In the genomic region with DNA sequence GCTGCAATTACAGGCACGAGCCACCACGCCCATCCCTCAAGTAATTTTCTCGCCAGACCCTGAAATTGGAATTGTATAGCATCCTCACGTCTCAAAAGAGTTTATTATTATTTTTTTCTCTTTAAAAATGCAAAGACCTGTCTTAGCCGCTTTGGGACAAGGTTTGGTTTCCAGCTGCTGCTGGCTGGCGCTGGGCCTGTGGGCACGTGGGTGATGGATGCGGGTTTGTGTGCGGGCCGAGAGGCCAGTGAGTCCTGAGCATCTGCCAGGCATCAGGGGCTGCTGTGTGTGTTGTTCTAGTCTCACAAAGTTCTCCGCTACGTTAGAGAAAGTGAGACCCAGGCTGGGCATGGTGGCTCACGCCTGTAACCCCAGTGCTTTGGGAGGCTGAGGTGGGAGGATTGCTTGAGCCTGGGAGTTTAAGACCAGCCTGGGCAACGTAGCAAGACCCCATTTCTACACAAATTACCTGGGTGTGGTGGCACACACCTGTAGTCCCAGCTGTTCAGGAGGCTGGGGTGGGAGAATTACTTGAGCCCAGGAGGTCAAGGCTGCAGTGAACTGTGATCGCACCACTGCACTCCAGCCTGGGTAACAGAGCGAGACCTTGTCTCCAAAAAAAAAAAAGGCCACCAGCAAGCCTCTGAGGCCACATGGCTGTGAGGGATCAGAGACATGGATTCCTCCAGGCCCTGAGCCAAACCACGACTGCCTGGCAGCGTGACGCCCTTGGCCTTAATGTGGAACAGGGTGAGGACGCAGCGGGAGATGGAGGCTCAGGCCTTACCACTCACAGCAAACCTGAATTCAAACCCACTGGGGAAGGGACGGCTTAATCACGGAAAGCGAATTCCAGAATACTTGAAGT, we compare ENCODE assay signal across 26 cellular contexts. TPM values are rescaled to one million over a fixed set of nuclear protein-coding genes. Genes with fewer than 3 reads are reported as not detected.
DNase-seq lines count a peak whose midpoint lies in the region; FAIRE-seq and TF ChIP-seq lines count a peak whose summit lies in the region.
"Had no signal": no experiment of that assay in that cellular context is flagged by ENCODE, and none has a peak within 500 bp of the region (broad histone marks: within the 10 kb centered on the region; RNA-seq: fewer than 3 reads in every experiment).

No MANE protein-coding gene starts in this region.

- TF ChIP-seq POLR2A in spleen (IDR thresholded peaks at IDR 0.05), result no peak

- H3K9ac ChIP-seq in adipocyte (ENCODE audit: low read length), result no peak overlapping the region

- TF ChIP-seq CTCF in spleen (IDR thresholded peaks at IDR 0.05 in 8 of 11, conservative IDR thresholded peaks at IDR 0.05 in 3 of 11), result no peak

- H3K36me3 ChIP-seq in adipocyte (ENCODE audit: control insufficient read depth, insufficient read depth, low read length, severe bottlenecking) (peaks cover 11% of the 10 kb centered on the region), spleen (peaks cover 0 to 49% (median 30%) of the 10 kb centered on the region in 6 donors)
- H3K36me3 ChIP-seq: prostate gland had no signal

- peaks cover 6% of the 10 kb centered on the region for H3K27me3 ChIP-seq in adipocyte (replicated peaks; ENCODE audit: control insufficient read depth, insufficient read depth, low read length)
- peaks cover 0 to 8% (median 6%) of the 10 kb centered on the region in 7 donors for H3K27me3 ChIP-seq in spleen (replicated peaks in 1 of 7)

- H3K27ac ChIP-seq in spleen, result no peak overlapping the region
- H3K27ac ChIP-seq: epithelial cell of prostate, HL-60, prostate gland had no signal

- DNase-seq in AG08395 (ENCODE audit: low spot score) (peak; percentile 96), GM04504 (ENCODE audit: low read depth) (peak; percentile 68), adipocyte (ENCODE audit: low read depth) (peak; percentile 8), glomerular visceral epithelial cell (ENCODE audit: extremely low spot score) (peak; percentile 37), HTR-8/SVneo (ENCODE audit: insufficient read length, low spot score) (no peak), NCI-H2227 treated with DMSO at 0.1 percent for 48 hours (lab: John Stamatoyannopoulos, UW) (no peak), hypothalamus (lab: John Stamatoyannopoulos, UW) (no peak), spleen (no peak)
- DNase-seq: activated naive CD8-positive, alpha-beta T cell treated with anti-CD3 and anti-CD28 coated beads, Interleukin-2, amount 10 ng/mL, durations not matched to agents 7 days and 5 days; CD8-positive, alpha-beta memory T cell; midbrain; NCI-H1694 treated with DMSO at 0.1 percent for 48 hours; NCI-H446; nephron progenitor cell had no signal

- H3K9me3 ChIP-seq in adipocyte (ENCODE audit: control insufficient read depth, low read length), result no peaks in the 10 kb centered on the region
- no peaks in the 10 kb centered on the region for H3K9me3 ChIP-seq in spleen
- H3K9me3 ChIP-seq: prostate gland had no signal

- intact Hi-C loops in spleen (cut with DNase I; ENCODE audit: low total_unique reads), result no loop called here

- H3K4me1 ChIP-seq in adipocyte (ENCODE audit: control insufficient read depth, insufficient read depth, low read length), result no peaks in the 10 kb centered on the region
- peaks cover 0 to 5% (median 0%) of the 10 kb centered on the region in 6 donors for H3K4me1 ChIP-seq in spleen
- H3K4me1 ChIP-seq: prostate gland had no signal

- H3K4me3 ChIP-seq in adipocyte (ENCODE audit: low read length), result no peak overlapping the region
- H3K4me3 ChIP-seq in spleen, result no peak overlapping the region
- H3K4me3 ChIP-seq: GM12878, prostate gland, smooth muscle cell had no signal

- 85 to 89% (median 87%) methylated on average over 24 of the region's 24 CpGs for WGBS in spleen, 5 donors

- no peak for FAIRE-seq in HTR-8/SVneo (lab: Jason Lieb, UNC)
- FAIRE-seq: bronchial epithelial cell, GM12878 had no signal

RNA-seq across cellular contexts. Expression of a gene that starts 4.7 kb away (rescaled TPM):
- 1 to 10 TPM; 1.3 to 4.0 (median 2.9) TPM for total RNA-seq in spleen
- polyA plus RNA-seq in spleen, result 1 to 10 TPM in 2 of 3 donors, under 1 TPM in 1; 0.70 to 4.3 (median 1.1) TPM
- total RNA-seq: activated T-helper 17 cell treated with anti-CD3 and anti-CD28 coated beads, Interleukin-2, amount 50 U/mL, for 72 hours; bronchial epithelial cell; CD8-positive, alpha-beta memory T cell; dermis microvascular lymphatic vessel endothelial cell; glomerular endothelial cell; GM12878; smooth muscle cell; subcutaneous adipose tissue had no signal
- polyA plus RNA-seq: CD8-positive, alpha-beta memory T cell had no signal

RNA-seq across cellular contexts. Expression of a gene that starts 26.9 kb away (rescaled TPM):
- 10 to 100 TPM; 69.7 to 96.4 (median 79.3) TPM for total RNA-seq in spleen
- polyA plus RNA-seq in spleen, result 100 to 1,000 TPM in 1 of 3 donors, 10 to 100 TPM in 2; 40.5 to 111 (median 72.4) TPM

RNA-seq across cellular contexts. Expression of a gene that starts 27.0 kb away (rescaled TPM):
- 100 to 1,000 TPM in 3 of 7 donors, 10 to 100 TPM in 4; 60.7 to 131 (median 82.8) TPM for total RNA-seq in spleen
- 100 to 1,000 TPM; 435 to 524 (median 459) TPM for polyA plus RNA-seq in spleen

RNA-seq across cellular contexts. Expression of a gene that starts 47.4 kb away (rescaled TPM):
- total RNA-seq in spleen, result 1 to 10 TPM in 2 of 7 donors, under 1 TPM in 5; 0.26 to 2.6 (median 0.70) TPM
- polyA plus RNA-seq in spleen, result 1 to 10 TPM in 1 of 3 donors, under 1 TPM in 2; 0.43 to 1.2 (median 0.82) TPM
- total RNA-seq: bronchial epithelial cell, dermis microvascular lymphatic vessel endothelial cell, glomerular endothelial cell, left lobe of liver, smooth muscle cell, subcutaneous adipose tissue, urinary bladder had no signal

Comparison
In these comparisons a context has a peak if more than half of its experiments do, and no peak if none do; other contexts are left out.
1. DNase-seq: peak in AG08395 (single experiment), GM04504 (single experiment), adipocyte (single experiment) and glomerular visceral epithelial cell (single experiment); none in HTR-8/SVneo (single experiment), NCI-H2227 treated with DMSO at 0.1 percent for 48 hours (single experiment), hypothalamus (0 of 51) and spleen (single experiment).